1 cellular context compared by ENCODE assay signal in genomic region chr1:38020361-38020760, GRCh38.
TF ChIP-seq lines count a peak whose summit lies in the region.

No MANE protein-coding gene starts in this region.

TF ChIP-seq in IMR-90, 13 proteins besides CTCF, POLR2A, EP300 and RAD21:
- TF ChIP-seq MAFK (IDR thresholded peaks at IDR 0.05; ENCODE audit: low read depth, low read length) (no peak), SMC3 (IDR thresholded peaks at IDR 0.05; ENCODE audit: low read depth, low read length) (no peak), CHD1 (IDR thresholded peaks at IDR 0.05; ENCODE audit: low read depth, low read length) (no peak), ELK1 (IDR thresholded peaks at IDR 0.05; ENCODE audit: borderline replicate concordance, low read depth, low read length) (no peak), CEBPB (IDR thresholded peaks at IDR 0.05; ENCODE audit: low read depth, low read length) (no peak), FOS (IDR thresholded peaks at IDR 0.05; ENCODE audit: low read depth, low read length) (no peak)
TF ChIP-seq in IMR-90: peak in this region for 0.
